In the genomic region with DNA sequence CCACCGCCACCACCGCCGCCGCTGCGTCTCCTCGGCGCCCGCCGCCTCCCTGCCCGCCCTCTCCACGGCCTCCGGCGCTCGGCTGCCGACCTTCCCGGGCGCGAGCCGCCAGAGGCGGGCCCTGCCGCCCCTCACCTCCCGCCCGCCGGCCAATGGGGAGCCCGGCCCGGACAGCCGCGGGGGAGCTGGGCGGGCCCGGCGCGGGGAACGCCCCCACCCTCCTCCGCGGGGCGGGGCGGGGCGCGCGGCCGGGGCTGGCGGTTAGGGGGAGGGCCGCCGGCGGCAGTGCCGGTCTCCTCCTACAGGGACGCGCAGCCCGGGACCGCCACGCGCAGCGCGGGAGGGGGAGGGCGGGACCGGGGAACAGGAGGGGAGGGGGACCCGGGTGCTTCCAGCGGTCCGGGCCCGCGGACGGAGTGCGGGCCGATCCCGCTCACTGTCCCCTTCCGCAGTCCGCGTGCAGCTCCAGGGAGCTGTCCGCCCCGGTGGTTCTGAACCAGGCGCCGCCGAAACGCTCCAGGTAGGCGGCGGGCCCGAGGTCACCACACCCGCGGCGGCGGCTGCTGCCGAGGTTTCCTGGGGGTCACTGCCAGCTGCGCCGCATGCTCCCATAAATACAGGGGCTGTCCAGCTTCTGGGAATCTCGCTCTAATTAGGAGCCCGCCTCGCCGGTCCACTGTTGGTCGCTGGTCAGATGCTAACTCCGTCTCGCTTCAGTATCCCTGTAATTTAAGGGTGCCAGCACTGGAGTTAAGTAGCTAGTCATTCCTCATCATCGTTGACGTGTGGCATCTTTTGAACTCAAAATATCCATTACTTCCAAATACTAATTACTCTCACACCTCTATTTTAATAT, we compare ENCODE assay signal across 1 cellular context.
TF ChIP-seq lines count a peak whose summit lies in the region.

Gene PGBD5, minus strand, starts transcription at position 87 of the 856 bp plus-strand sequence. CDS start 404 bp downstream, outside the sequence.

TF ChIP-seq in K562, 482 proteins besides CTCF, POLR2A, EP300 and RAD21 (continued from another document and continues in another):
- TF ChIP-seq, protein P1, sequence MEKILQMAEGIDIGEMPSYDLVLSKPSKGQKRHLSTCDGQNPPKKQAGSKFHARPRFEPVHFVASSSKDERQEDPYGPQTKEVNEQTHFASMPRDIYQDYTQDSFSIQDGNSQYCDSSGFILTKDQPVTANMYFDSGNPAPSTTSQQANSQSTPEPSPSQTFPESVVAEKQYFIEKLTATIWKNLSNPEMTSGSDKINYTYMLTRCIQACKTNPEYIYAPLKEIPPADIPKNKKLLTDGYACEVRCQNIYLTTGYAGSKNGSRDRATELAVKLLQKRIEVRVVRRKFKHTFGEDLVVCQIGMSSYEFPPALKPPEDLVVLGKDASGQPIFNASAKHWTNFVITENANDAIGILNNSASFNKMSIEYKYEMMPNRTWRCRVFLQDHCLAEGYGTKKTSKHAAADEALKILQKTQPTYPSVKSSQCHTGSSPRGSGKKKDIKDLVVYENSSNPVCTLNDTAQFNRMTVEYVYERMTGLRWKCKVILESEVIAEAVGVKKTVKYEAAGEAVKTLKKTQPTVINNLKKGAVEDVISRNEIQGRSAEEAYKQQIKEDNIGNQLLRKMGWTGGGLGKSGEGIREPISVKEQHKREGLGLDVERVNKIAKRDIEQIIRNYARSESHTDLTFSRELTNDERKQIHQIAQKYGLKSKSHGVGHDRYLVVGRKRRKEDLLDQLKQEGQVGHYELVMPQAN (IDR thresholded peaks at IDR 0.05; ENCODE audit: borderline replicate concordance), result peak; percentile 97
- TF ChIP-seq ZKSCAN8 (CRISPR knock-in tag; IDR thresholded peaks at IDR 0.05), result no peak
- peak; percentile 27; the same call in 1 of the 2 replicates for TF ChIP-seq ETV1 (tag; conservative IDR thresholded peaks at IDR 0.05; ENCODE audit: low read depth)
- TF ChIP-seq, protein P2, sequence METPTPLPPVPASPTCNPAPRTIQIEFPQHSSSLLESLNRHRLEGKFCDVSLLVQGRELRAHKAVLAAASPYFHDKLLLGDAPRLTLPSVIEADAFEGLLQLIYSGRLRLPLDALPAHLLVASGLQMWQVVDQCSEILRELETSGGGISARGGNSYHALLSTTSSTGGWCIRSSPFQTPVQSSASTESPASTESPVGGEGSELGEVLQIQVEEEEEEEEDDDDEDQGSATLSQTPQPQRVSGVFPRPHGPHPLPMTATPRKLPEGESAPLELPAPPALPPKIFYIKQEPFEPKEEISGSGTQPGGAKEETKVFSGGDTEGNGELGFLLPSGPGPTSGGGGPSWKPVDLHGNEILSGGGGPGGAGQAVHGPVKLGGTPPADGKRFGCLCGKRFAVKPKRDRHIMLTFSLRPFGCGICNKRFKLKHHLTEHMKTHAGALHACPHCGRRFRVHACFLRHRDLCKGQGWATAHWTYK (CRISPR knock-in tag; IDR thresholded peaks at IDR 0.05), result 0 out of 2 replicates have a peak, but pooled peaks have one; percentile 46
- no peak for TF ChIP-seq NCOA6 (IDR thresholded peaks at IDR 0.05)
- TF ChIP-seq DIDO1 (tag; IDR thresholded peaks at IDR 0.05; ENCODE audit: low read depth), result no peak
- 0 out of 3 replicates have a peak, but pooled peaks of 1 of the 2 experiments have one; percentile 46 for TF ChIP-seq CBX3 (IDR thresholded peaks at IDR 0.05; ENCODE audit: borderline replicate concordance in 1 of 2, low read length in 2 of 2)
- TF ChIP-seq CTBP1 (IDR thresholded peaks at IDR 0.05; ENCODE audit: borderline replicate concordance), result 0 out of 2 replicates have a peak, but pooled peaks have one; percentile 35
- TF ChIP-seq, protein P3, sequence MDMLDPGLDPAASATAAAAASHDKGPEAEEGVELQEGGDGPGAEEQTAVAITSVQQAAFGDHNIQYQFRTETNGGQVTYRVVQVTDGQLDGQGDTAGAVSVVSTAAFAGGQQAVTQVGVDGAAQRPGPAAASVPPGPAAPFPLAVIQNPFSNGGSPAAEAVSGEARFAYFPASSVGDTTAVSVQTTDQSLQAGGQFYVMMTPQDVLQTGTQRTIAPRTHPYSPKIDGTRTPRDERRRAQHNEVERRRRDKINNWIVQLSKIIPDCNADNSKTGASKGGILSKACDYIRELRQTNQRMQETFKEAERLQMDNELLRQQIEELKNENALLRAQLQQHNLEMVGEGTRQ (CRISPR knock-in tag; IDR thresholded peaks at IDR 0.05), result peak; percentile 27; the same call in 1 of the 2 replicates
- peak; percentile 90 for TF ChIP-seq VEZF1 (CRISPR knock-in tag; IDR thresholded peaks at IDR 0.05)
- TF ChIP-seq ZNF124 (CRISPR knock-in tag; IDR thresholded peaks at IDR 0.05), result peak; percentile 80; the same call in 1 of the 2 replicates
- TF ChIP-seq LCOR (CRISPR knock-in tag; IDR thresholded peaks at IDR 0.05), result peak; percentile 58; the same call in 1 of the 2 replicates
- TF ChIP-seq DMBX1 (CRISPR knock-in tag; IDR thresholded peaks at IDR 0.05; ENCODE audit: borderline replicate concordance), result peak; percentile 62
- peak; percentile 98 for TF ChIP-seq ETS1 (conservative IDR thresholded peaks at IDR 0.05; ENCODE audit: control insufficient read depth, low read depth, low read length)
- TF ChIP-seq E2F3 (CRISPR knock-in tag; IDR thresholded peaks at IDR 0.05), result peak; percentile 41; the same call in 1 of the 2 replicates
- no peak for TF ChIP-seq ZNF512 (tag; IDR thresholded peaks at IDR 0.05)
- TF ChIP-seq TFAM (CRISPR knock-in tag; conservative IDR thresholded peaks at IDR 0.05), result no peak
- no peak for TF ChIP-seq TRIM28 (IDR thresholded peaks at IDR 0.05)
- TF ChIP-seq ZNF444 (CRISPR knock-in tag; IDR thresholded peaks at IDR 0.05), result no peak
- TF ChIP-seq UBTF (IDR thresholded peaks at IDR 0.05; ENCODE audit: borderline replicate concordance in 1 of 2, low read depth in 2 of 2, low read length in 2 of 2), result peak; percentile 31 to 88; a peak in 2 of 4 replicates
- TF ChIP-seq, protein P4, sequence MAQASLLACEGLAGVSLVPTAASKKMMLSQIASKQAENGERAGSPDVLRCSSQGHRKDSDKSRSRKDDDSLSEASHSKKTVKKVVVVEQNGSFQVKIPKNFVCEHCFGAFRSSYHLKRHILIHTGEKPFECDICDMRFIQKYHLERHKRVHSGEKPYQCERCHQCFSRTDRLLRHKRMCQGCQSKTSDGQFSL (CRISPR knock-in tag; IDR thresholded peaks at IDR 0.05), result peak; percentile 31; the same call in 1 of the 2 replicates
- TF ChIP-seq, protein P4 (tag; IDR thresholded peaks at IDR 0.05), result no peak
- no peak for TF ChIP-seq ERF (CRISPR knock-in tag; IDR thresholded peaks at IDR 0.05)
- TF ChIP-seq ZNF232 (CRISPR knock-in tag; IDR thresholded peaks at IDR 0.05), result peak; percentile 82; the same call in 1 of the 2 replicates
- no peak for TF ChIP-seq MTA2 (IDR thresholded peaks at IDR 0.05; ENCODE audit: low read depth)
- 0 out of 2 replicates have a peak, but pooled peaks have one; percentile 14 for TF ChIP-seq GATA2 (CRISPR knock-in tag; IDR thresholded peaks at IDR 0.05)
- TF ChIP-seq, protein P5, sequence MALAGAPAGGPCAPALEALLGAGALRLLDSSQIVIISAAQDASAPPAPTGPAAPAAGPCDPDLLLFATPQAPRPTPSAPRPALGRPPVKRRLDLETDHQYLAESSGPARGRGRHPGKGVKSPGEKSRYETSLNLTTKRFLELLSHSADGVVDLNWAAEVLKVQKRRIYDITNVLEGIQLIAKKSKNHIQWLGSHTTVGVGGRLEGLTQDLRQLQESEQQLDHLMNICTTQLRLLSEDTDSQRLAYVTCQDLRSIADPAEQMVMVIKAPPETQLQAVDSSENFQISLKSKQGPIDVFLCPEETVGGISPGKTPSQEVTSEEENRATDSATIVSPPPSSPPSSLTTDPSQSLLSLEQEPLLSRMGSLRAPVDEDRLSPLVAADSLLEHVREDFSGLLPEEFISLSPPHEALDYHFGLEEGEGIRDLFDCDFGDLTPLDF (CRISPR knock-in tag; IDR thresholded peaks at IDR 0.05), result peak; percentile 82; the same call in 1 of the 2 replicates
- TF ChIP-seq FOXP1 (CRISPR knock-in tag; IDR thresholded peaks at IDR 0.05), result 0 out of 2 replicates have a peak, but pooled peaks have one; percentile 44
- TF ChIP-seq TAL1 (IDR thresholded peaks at IDR 0.05), result no peak
- TF ChIP-seq TFAP4 (CRISPR knock-in tag; IDR thresholded peaks at IDR 0.05; ENCODE audit: borderline replicate concordance), result peak; percentile 77; the same call in 1 of the 2 replicates
- TF ChIP-seq TRIM24 (IDR thresholded peaks at IDR 0.05), result no peak
- no peak for TF ChIP-seq HIVEP1 (CRISPR knock-in tag; IDR thresholded peaks at IDR 0.05)
- TF ChIP-seq CREB1 (IDR thresholded peaks at IDR 0.05), result no peak
- TF ChIP-seq CREB1 (CRISPR knock-in tag; IDR thresholded peaks at IDR 0.05), result peak; percentile 49; the same call in 1 of the 2 replicates
- peak; percentile 59 for TF ChIP-seq HNRNPLL (IDR thresholded peaks at IDR 0.05; ENCODE audit: low read depth, low read length, poor library complexity, severe bottlenecking)
- no peak for TF ChIP-seq ZNF561 (CRISPR knock-in tag; conservative IDR thresholded peaks at IDR 0.05)
- peak; percentile 63; the same call in 1 of the 2 replicates for TF ChIP-seq ZBTB33 (CRISPR knock-in tag; IDR thresholded peaks at IDR 0.05)
- TF ChIP-seq ATF1 (CRISPR knock-in tag; IDR thresholded peaks at IDR 0.05), result peak; percentile 26; the same call in 1 of the 2 replicates
- TF ChIP-seq ATF1 (tag; IDR thresholded peaks at IDR 0.05), result peak; percentile 22; the same call in 1 of the 2 replicates
- peak in 1 of 3 experiments; percentile 17 for TF ChIP-seq YY1 (IDR thresholded peaks at IDR 0.05; ENCODE audit: borderline replicate concordance in 1 of 3, control insufficient read depth in 1 of 3, extremely low read depth in 1 of 3, insufficient read depth in 3 of 3, insufficient read length in 1 of 3, insufficient replicate concordance in 2 of 3, low read depth in 1 of 3, low read length in 2 of 3)
- peak; percentile 95 for TF ChIP-seq MIER1 (IDR thresholded peaks at IDR 0.05; ENCODE audit: low read depth)
